Comparison of ENCODE assay signal across 23 cellular contexts in genomic region chr11:45288395-45288794, GRCh38. TPM values are rescaled to one million over a fixed set of nuclear protein-coding genes. Genes with fewer than 3 reads are reported as not detected.
DNase-seq lines count a peak whose midpoint lies in the region; ATAC-seq and TF ChIP-seq lines count a peak whose summit lies in the region.
"Had no signal": no experiment of that assay in that cellular context is flagged by ENCODE, and none has a peak within 500 bp of the region (broad histone marks: within the 10 kb centered on the region; RNA-seq: fewer than 3 reads in every experiment).

No MANE protein-coding gene starts in this region.

- POLR2A ChIA-PET in SK-N-SH (lab: Yijun Ruan, JAX), result no interaction called here

- H3K79me2 ChIP-seq in neural cell (replicated peaks; ENCODE audit: insufficient read depth, low read length) (peaks cover 10% of the 10 kb centered on the region), SK-N-SH (ENCODE audit: insufficient read depth) (no peaks in the 10 kb centered on the region)

- H3K9me3 ChIP-seq in neural cell (ENCODE audit: low read length), result no peaks in the 10 kb centered on the region
- H3K9me3 ChIP-seq in SK-N-SH, result no peaks in the 10 kb centered on the region
- H3K9me3 ChIP-seq: SJSA1 had no signal

- DNase-seq in DMS79 treated with DMSO at 0.1 percent for 48 hours (lab: John Stamatoyannopoulos, UW), result peak; percentile 23
- DNase-seq in DMS79 (lab: John Stamatoyannopoulos, UW), result no peak
- DNase-seq in COR-L47 (lab: John Stamatoyannopoulos, UW), result peak; percentile 32
- peak; percentile 20 for DNase-seq in NCI-H1694 (lab: John Stamatoyannopoulos, UW)
- no peak for DNase-seq in SK-N-SH
- DNase-seq: ACHN; Calu3; CD4-positive, alpha-beta memory T cell; DMS153; GDM1; GOT3; HCEC 1CT; NCI-H146; NCI-H2107; NCI-H345 had no signal

- H3K4me2 ChIP-seq in neural cell (ENCODE audit: low read length) (peak overlapping the region; percentile 71), SK-N-SH (no peak overlapping the region)
- H3K4me2 ChIP-seq: BLaER1 treated with 17β-estradiol and CSF1 and Interleukin-3, amounts not matched to agents 10 nM and 100 nM; KMS-11 had no signal

- TF ChIP-seq CTCF in neural cell (IDR thresholded peaks at IDR 0.05; ENCODE audit: poor library complexity, severe bottlenecking), result peak; percentile 10
- TF ChIP-seq CTCF in SK-N-SH (IDR thresholded peaks at IDR 0.05), result no peak

- H3K36me3 ChIP-seq in neural cell (ENCODE audit: insufficient read depth, low read length), result no peaks in the 10 kb centered on the region
- H3K36me3 ChIP-seq in SK-N-SH (replicated peaks in 1 of 2; ENCODE audit: control insufficient read depth in 1 of 2, insufficient read depth in 2 of 2, low read length in 1 of 2), result no peaks in the 10 kb centered on the region
- H3K36me3 ChIP-seq: BLaER1 treated with 17β-estradiol and CSF1 and Interleukin-3, amounts not matched to agents 10 nM and 100 nM; SJSA1 had no signal

- peaks cover 0 to 7% of the 10 kb centered on the region in 2 experiments; a peak in 1 of 4 replicates for H3K4me1 ChIP-seq in SK-N-SH (ENCODE audit: control insufficient read depth in 1 of 2, insufficient read depth in 2 of 2, low read depth in 1 of 2, low read length in 1 of 2)
- H3K4me1 ChIP-seq: SJSA1 had no signal

- H3K4me3 ChIP-seq in neural cell (ENCODE audit: low read length) (peak overlapping the region; percentile 48), SK-N-SH (ENCODE audit: low read depth in 2 of 2, low read length in 1 of 2) (no peak overlapping the region)
- H3K4me3 ChIP-seq: BLaER1 treated with 17β-estradiol and CSF1 and Interleukin-3, amounts not matched to agents 10 nM and 100 nM; SJSA1 had no signal

- no peaks in the 10 kb centered on the region for H3K27me3 ChIP-seq in neural cell (ENCODE audit: insufficient read depth, low read depth, low read length)
- peaks cover 45% of the 10 kb centered on the region for H3K27me3 ChIP-seq in SK-N-SH (ENCODE audit: insufficient read depth)

- no peaks in the 10 kb centered on the region for H4K20me1 ChIP-seq in neural cell (ENCODE audit: insufficient read depth)
- H4K20me1 ChIP-seq in SK-N-SH (ENCODE audit: insufficient read depth), result no peaks in the 10 kb centered on the region
- H4K20me1 ChIP-seq: BLaER1 treated with 17β-estradiol and CSF1 and Interleukin-3, amounts not matched to agents 10 nM and 100 nM had no signal

- H3F3A ChIP-seq in neural cell (ENCODE audit: insufficient read depth, low read length, poor library complexity, severe bottlenecking) (peaks cover 4% of the 10 kb centered on the region), SK-N-SH (replicated peaks; ENCODE audit: insufficient read depth) (no peaks in the 10 kb centered on the region)

- peak overlapping the region; percentile 61 for H3K9ac ChIP-seq in neural cell (ENCODE audit: low read length)
- no peak overlapping the region for H3K9ac ChIP-seq in SK-N-SH
- H3K9ac ChIP-seq: BLaER1 treated with 17β-estradiol and CSF1 and Interleukin-3, amounts not matched to agents 10 nM and 100 nM; KMS-11 had no signal

- CTCF ChIA-PET in SK-N-SH (lab: Yijun Ruan, JAX), result interaction anchor here (1.2 to 6.2 kb wide), 7 partner anchors 19 to 352 kb away, joined by 3 to 62 read pairs (median 4); no protein-coding TSS in a partner anchor

- TF ChIP-seq RAD21 in neural cell (conservative IDR thresholded peaks at IDR 0.05) (no peak), SK-N-SH (IDR thresholded peaks at IDR 0.05; ENCODE audit: low read length) (no peak)

- H3K9me2 ChIP-seq in neural cell (ENCODE audit: insufficient read depth, low read length) (no peaks in the 10 kb centered on the region), SK-N-SH (no peaks in the 10 kb centered on the region)

- 0% methylated on average over 1 of the region's 1 CpG for whole genome bisulfite sequencing in SK-N-SH (ENCODE audit: low lambda C conversion rate)

- H2AFZ ChIP-seq in neural cell (ENCODE audit: low read depth, low read length) (peak overlapping the region; percentile 67), SK-N-SH (ENCODE audit: low read depth) (no peak overlapping the region)

- TF ChIP-seq EP300 in neural cell (conservative IDR thresholded peaks at IDR 0.05; ENCODE audit: poor library complexity, severe bottlenecking) (peak; percentile 76), SK-N-SH (IDR thresholded peaks at IDR 0.05; ENCODE audit: borderline replicate concordance in 1 of 2, low read depth in 1 of 2, low read length in 1 of 2) (no peak)

- H3K27ac ChIP-seq in neural cell (ENCODE audit: low read length) (peak overlapping the region; percentile 96), SK-N-SH (ENCODE audit: low read depth in 2 of 2, low read length in 1 of 2) (no peak overlapping the region)
- H3K27ac ChIP-seq: 22Rv1; BLaER1 treated with 17β-estradiol and CSF1 and Interleukin-3, amounts not matched to agents 10 nM and 100 nM; KMS-11; SJSA1 had no signal

- ATAC-seq in GM18519 (IDR thresholded peaks at IDR 0.05; ENCODE audit: low FRiP score, unreplicated experiment), result no peak
- no peak for ATAC-seq in HG03175 (IDR thresholded peaks at IDR 0.05; ENCODE audit: unreplicated experiment)
- ATAC-seq: Right ventricle myocardium inferior had no signal

TF ChIP-seq in neural cell, 6 proteins besides CTCF, POLR2A, EP300 and RAD21:
- no peak for TF ChIP-seq MXI1 (conservative IDR thresholded peaks at IDR 0.05; ENCODE audit: poor library complexity, severe bottlenecking)
- TF ChIP-seq POLR2AphosphoS5 (IDR thresholded peaks at IDR 0.05), result peak; percentile 33
- peak; percentile 17 for TF ChIP-seq SMC3 (conservative IDR thresholded peaks at IDR 0.05; ENCODE audit: poor library complexity)
- peak; percentile 51 for TF ChIP-seq REST (IDR thresholded peaks at IDR 0.05; ENCODE audit: borderline replicate concordance)
- TF ChIP-seq TAF1 (IDR thresholded peaks at IDR 0.05; ENCODE audit: low read depth), result no peak
- TF ChIP-seq EZH2 (IDR thresholded peaks at IDR 0.05; ENCODE audit: borderline replicate concordance, insufficient read depth, low read length, poor library complexity, severe bottlenecking), result no peak

TF ChIP-seq in SK-N-SH, 30 proteins besides CTCF, POLR2A, EP300 and RAD21 (continues in another document):
- TF ChIP-seq RFX5 (IDR thresholded peaks at IDR 0.05; ENCODE audit: low read length), result no peak
- TF ChIP-seq MEF2A (IDR thresholded peaks at IDR 0.05; ENCODE audit: borderline replicate concordance, low read depth), result no peak
- no peak for TF ChIP-seq NRF1 (IDR thresholded peaks at IDR 0.05; ENCODE audit: low read depth, low read length)
- TF ChIP-seq ZBTB33 (IDR thresholded peaks at IDR 0.05; ENCODE audit: borderline replicate concordance, low read depth), result no peak
- no peak for TF ChIP-seq EZH2phosphoT487 (IDR thresholded peaks at IDR 0.05; ENCODE audit: borderline replicate concordance, low read depth)
- no peak for TF ChIP-seq GATA2 (CRISPR knock-in tag; IDR thresholded peaks at IDR 0.05)
- no peak for TF ChIP-seq NFIC (IDR thresholded peaks at IDR 0.05; ENCODE audit: borderline replicate concordance)
- TF ChIP-seq IRF3 (IDR thresholded peaks at IDR 0.05; ENCODE audit: low read depth, low read length), result no peak
- no peak for TF ChIP-seq USF1 (IDR thresholded peaks at IDR 0.05; ENCODE audit: borderline replicate concordance, low read depth)
- TF ChIP-seq POLR2AphosphoS5 (IDR thresholded peaks at IDR 0.05; ENCODE audit: low read depth, low read length), result no peak
- TF ChIP-seq RCOR1 (IDR thresholded peaks at IDR 0.05; ENCODE audit: low read length), result no peak

RNA-seq across cellular contexts. Expression of gene SYT13, which starts 2.3 kb away (rescaled TPM):
- polyA plus RNA-seq in neural cell, result 60.8 and 65.4 TPM in 2 replicates
- 110 and 121 TPM in 2 replicates for polyA minus RNA-seq in neural cell
- not detected in 2 replicates for polyA plus RNA-seq in SK-N-SH (2012; rRNA removed)
- 0.01 TPM in 2 replicates for polyA plus RNA-seq in SK-N-SH (2012; cell fraction: cytosol; rRNA removed)
- polyA plus RNA-seq in SK-N-SH (2012; cell fraction: nucleus; rRNA removed), result not detected in 2 replicates
- polyA plus RNA-seq: CD4-positive, alpha-beta memory T cell had no signal

Comparison
In these comparisons a context has a peak if more than half of its experiments do, and no peak if none do; other contexts are left out.
1. DNase-seq: peak in DMS79 treated with DMSO at 0.1 percent for 48 hours (single experiment), COR-L47 (single experiment) and NCI-H1694 (single experiment); none in DMS79 (single experiment) and SK-N-SH (single experiment).
2. RNA of gene SYT13, which starts 2.3 kb away (polyA plus RNA-seq): 60.8 to 65.4 TPM in neural cell; 0.01 TPM in SK-N-SH; every median in the first group is over 10 times any median in the second.